1 cellular context compared by ENCODE assay signal in genomic region chr3:49805884-49806701, GRCh38.
A peak's percentile ranks its signal among the peaks of the same experiment; 100 is the strongest.
TF ChIP-seq lines count a peak whose summit lies in the region.

No MANE protein-coding gene starts in this region.

TF ChIP-seq in HepG2, 621 proteins besides CTCF, POLR2A, EP300 and RAD21:
- TF ChIP-seq ZNF451 (CRISPR knock-in tag; IDR thresholded peaks at IDR 0.05) (no peak), FOXO1 (CRISPR knock-in tag; IDR thresholded peaks at IDR 0.05) (no peak), PHF8 (CRISPR knock-in tag; IDR thresholded peaks at IDR 0.05) (no peak), GMEB2 (CRISPR knock-in tag; IDR thresholded peaks at IDR 0.05; ENCODE audit: low read depth) (no peak), ZNF691 (CRISPR knock-in tag; IDR thresholded peaks at IDR 0.05; ENCODE audit: borderline replicate concordance, low read depth) (no peak), ZNF720 (CRISPR knock-in tag; IDR thresholded peaks at IDR 0.05) (no peak), RFX3 (CRISPR knock-in tag; IDR thresholded peaks at IDR 0.05) (no peak), CENPX (CRISPR knock-in tag; IDR thresholded peaks at IDR 0.05) (no peak), ZNF737 (CRISPR knock-in tag; IDR thresholded peaks at IDR 0.05; ENCODE audit: borderline replicate concordance) (no peak), POLR2G (IDR thresholded peaks at IDR 0.05; ENCODE audit: low read depth, low read length) (no peak), GABPA (IDR thresholded peaks at IDR 0.05; ENCODE audit: low read depth, low read length) (no peak), GABPA (CRISPR knock-in tag; IDR thresholded peaks at IDR 0.05; ENCODE audit: low read depth) (0 out of 2 replicates have a peak, but pooled peaks have one; percentile 21), ZSCAN21 (CRISPR knock-in tag; IDR thresholded peaks at IDR 0.05; ENCODE audit: borderline replicate concordance) (no peak), ZNF629 (CRISPR knock-in tag; conservative IDR thresholded peaks at IDR 0.05) (no peak), ZHX2 (IDR thresholded peaks at IDR 0.05; ENCODE audit: low read depth) (no peak), ZHX2 (CRISPR knock-in tag; IDR thresholded peaks at IDR 0.05; ENCODE audit: borderline replicate concordance) (no peak), ZNF597 (CRISPR knock-in tag; IDR thresholded peaks at IDR 0.05) (no peak), SRY (CRISPR knock-in tag; IDR thresholded peaks at IDR 0.05) (no peak), ZNF274 (CRISPR knock-in tag; IDR thresholded peaks at IDR 0.05) (no peak), BCL3 (CRISPR knock-in tag; IDR thresholded peaks at IDR 0.05) (no peak), ZNF747 (CRISPR knock-in tag; IDR thresholded peaks at IDR 0.05; ENCODE audit: borderline replicate concordance) (no peak)
- TF ChIP-seq, protein P1, sequence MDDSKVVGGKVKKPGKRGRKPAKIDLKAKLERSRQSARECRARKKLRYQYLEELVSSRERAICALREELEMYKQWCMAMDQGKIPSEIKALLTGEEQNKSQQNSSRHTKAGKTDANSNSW (CRISPR knock-in tag; IDR thresholded peaks at IDR 0.05; ENCODE audit: borderline replicate concordance): no peak
- TF ChIP-seq, protein P2, sequence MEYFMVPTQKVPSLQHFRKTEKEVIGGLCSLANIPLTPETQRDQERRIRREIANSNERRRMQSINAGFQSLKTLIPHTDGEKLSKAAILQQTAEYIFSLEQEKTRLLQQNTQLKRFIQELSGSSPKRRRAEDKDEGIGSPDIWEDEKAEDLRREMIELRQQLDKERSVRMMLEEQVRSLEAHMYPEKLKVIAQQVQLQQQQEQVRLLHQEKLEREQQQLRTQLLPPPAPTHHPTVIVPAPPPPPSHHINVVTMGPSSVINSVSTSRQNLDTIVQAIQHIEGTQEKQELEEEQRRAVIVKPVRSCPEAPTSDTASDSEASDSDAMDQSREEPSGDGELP (IDR thresholded peaks at IDR 0.05; ENCODE audit: borderline replicate concordance, low read depth): peak; percentile 50; the same call in 1 of the 2 replicates
- TF ChIP-seq, protein P3, sequence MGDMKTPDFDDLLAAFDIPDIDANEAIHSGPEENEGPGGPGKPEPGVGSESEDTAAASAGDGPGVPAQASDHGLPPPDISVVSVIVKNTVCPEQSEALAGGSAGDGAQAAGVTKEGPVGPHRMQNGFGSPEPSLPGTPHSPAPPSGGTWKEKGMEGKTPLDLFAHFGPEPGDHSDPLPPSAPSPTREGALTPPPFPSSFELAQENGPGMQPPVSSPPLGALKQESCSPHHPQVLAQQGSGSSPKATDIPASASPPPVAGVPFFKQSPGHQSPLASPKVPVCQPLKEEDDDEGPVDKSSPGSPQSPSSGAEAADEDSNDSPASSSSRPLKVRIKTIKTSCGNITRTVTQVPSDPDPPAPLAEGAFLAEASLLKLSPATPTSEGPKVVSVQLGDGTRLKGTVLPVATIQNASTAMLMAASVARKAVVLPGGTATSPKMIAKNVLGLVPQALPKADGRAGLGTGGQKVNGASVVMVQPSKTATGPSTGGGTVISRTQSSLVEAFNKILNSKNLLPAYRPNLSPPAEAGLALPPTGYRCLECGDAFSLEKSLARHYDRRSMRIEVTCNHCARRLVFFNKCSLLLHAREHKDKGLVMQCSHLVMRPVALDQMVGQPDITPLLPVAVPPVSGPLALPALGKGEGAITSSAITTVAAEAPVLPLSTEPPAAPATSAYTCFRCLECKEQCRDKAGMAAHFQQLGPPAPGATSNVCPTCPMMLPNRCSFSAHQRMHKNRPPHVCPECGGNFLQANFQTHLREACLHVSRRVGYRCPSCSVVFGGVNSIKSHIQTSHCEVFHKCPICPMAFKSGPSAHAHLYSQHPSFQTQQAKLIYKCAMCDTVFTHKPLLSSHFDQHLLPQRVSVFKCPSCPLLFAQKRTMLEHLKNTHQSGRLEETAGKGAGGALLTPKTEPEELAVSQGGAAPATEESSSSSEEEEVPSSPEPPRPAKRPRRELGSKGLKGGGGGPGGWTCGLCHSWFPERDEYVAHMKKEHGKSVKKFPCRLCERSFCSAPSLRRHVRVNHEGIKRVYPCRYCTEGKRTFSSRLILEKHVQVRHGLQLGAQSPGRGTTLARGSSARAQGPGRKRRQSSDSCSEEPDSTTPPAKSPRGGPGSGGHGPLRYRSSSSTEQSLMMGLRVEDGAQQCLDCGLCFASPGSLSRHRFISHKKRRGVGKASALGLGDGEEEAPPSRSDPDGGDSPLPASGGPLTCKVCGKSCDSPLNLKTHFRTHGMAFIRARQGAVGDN (CRISPR knock-in tag; IDR thresholded peaks at IDR 0.05): 0 out of 2 replicates have a peak, but pooled peaks have one; percentile 5
- TF ChIP-seq, protein P4, sequence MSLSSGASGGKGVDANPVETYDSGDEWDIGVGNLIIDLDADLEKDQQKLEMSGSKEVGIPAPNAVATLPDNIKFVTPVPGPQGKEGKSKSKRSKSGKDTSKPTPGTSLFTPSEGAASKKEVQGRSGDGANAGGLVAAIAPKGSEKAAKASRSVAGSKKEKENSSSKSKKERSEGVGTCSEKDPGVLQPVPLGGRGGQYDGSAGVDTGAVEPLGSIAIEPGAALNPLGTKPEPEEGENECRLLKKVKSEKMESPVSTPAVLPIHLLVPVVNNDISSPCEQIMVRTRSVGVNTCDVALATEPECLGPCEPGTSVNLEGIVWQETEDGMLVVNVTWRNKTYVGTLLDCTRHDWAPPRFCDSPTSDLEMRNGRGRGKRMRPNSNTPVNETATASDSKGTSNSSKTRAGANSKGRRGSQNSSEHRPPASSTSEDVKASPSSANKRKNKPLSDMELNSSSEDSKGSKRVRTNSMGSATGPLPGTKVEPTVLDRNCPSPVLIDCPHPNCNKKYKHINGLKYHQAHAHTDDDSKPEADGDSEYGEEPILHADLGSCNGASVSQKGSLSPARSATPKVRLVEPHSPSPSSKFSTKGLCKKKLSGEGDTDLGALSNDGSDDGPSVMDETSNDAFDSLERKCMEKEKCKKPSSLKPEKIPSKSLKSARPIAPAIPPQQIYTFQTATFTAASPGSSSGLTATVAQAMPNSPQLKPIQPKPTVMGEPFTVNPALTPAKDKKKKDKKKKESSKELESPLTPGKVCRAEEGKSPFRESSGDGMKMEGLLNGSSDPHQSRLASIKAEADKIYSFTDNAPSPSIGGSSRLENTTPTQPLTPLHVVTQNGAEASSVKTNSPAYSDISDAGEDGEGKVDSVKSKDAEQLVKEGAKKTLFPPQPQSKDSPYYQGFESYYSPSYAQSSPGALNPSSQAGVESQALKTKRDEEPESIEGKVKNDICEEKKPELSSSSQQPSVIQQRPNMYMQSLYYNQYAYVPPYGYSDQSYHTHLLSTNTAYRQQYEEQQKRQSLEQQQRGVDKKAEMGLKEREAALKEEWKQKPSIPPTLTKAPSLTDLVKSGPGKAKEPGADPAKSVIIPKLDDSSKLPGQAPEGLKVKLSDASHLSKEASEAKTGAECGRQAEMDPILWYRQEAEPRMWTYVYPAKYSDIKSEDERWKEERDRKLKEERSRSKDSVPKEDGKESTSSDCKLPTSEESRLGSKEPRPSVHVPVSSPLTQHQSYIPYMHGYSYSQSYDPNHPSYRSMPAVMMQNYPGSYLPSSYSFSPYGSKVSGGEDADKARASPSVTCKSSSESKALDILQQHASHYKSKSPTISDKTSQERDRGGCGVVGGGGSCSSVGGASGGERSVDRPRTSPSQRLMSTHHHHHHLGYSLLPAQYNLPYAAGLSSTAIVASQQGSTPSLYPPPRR (CRISPR knock-in tag; IDR thresholded peaks at IDR 0.05; ENCODE audit: borderline replicate concordance): no peak
- TF ChIP-seq, protein P5, sequence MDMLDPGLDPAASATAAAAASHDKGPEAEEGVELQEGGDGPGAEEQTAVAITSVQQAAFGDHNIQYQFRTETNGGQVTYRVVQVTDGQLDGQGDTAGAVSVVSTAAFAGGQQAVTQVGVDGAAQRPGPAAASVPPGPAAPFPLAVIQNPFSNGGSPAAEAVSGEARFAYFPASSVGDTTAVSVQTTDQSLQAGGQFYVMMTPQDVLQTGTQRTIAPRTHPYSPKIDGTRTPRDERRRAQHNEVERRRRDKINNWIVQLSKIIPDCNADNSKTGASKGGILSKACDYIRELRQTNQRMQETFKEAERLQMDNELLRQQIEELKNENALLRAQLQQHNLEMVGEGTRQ (IDR thresholded peaks at IDR 0.05; ENCODE audit: low read depth, low read length): no peak
- TF ChIP-seq, protein P5 (CRISPR knock-in tag; IDR thresholded peaks at IDR 0.05; ENCODE audit: borderline replicate concordance): no peak
- TF ChIP-seq, protein P6, sequence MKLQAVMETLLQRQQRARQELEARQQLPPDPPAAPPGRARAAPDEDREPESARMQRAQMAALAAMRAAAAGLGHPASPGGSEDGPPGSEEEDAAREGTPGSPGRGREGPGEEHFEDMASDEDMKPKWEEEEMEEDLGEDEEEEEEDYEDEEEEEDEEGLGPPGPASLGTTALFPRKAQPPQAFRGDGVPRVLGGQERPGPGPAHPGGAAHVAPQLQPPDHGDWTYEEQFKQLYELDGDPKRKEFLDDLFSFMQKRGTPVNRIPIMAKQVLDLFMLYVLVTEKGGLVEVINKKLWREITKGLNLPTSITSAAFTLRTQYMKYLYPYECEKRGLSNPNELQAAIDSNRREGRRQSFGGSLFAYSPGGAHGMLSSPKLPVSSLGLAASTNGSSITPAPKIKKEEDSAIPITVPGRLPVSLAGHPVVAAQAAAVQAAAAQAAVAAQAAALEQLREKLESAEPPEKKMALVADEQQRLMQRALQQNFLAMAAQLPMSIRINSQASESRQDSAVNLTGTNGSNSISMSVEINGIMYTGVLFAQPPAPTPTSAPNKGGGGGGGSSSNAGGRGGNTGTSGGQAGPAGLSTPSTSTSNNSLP (IDR thresholded peaks at IDR 0.05; ENCODE audit: low read depth, low read length): no peak
